Comparison of ENCODE assay signal across 7 cellular contexts in the genomic region with DNA sequence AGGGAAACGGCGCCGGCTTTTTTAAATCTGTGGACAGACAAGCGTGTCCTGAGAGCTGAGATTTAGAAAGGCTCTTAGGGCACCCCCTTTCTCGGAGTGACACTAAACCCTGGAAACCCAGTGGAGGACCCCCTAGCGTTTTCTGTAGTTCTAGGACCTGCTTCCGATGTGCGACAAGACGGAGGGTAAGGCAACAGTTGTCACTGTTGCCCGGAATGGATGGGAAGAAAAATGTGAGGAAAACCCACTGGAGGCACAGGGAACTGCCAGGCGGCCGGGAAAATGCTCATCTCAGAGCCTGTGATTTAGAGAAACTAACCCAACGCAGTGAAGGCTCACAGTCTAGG. TPM values are rescaled to one million over a fixed set of nuclear protein-coding genes. Genes with fewer than 3 reads are reported as not detected.
DNase-seq lines count a peak whose midpoint lies in the region; ATAC-seq, FAIRE-seq and TF ChIP-seq lines count a peak whose summit lies in the region.

No MANE protein-coding gene starts in this region.

- peak overlapping the region; percentile 75 for H3K4me3 Mint-ChIP-seq in WTC11

- H3K27ac ChIP-seq in small intestine (ENCODE audit: low read depth in 1 of 2, low read length in 1 of 2), result peak overlapping the region; percentile 88 to 96

- no peaks in the 10 kb centered on the region for H3K27me3 ChIP-seq in small intestine (ENCODE audit: control insufficient read depth in 2 of 2, insufficient read depth in 2 of 2, low read length in 2 of 2)

- H3K27me3 Mint-ChIP-seq in WTC11 (ENCODE audit: low read depth), result peaks cover 41% of the 10 kb centered on the region

- H3K9me3 Mint-ChIP-seq in WTC11, result no peaks in the 10 kb centered on the region

- ATAC-seq in WTC11, result peak; percentile 17

- H3K4me3 ChIP-seq in GM12865 (ENCODE audit: low read depth, low read length) (peak overlapping the region; percentile 64), LNCaP clone FGC (ENCODE audit: low read depth, low read length) (peak overlapping the region; percentile 80), small intestine (ENCODE audit: low read depth in 1 of 2, low read length in 2 of 2) (peak overlapping the region; percentile 73 to 83)

- no peak for TF ChIP-seq CTCF in GM12865 (IDR thresholded peaks at IDR 0.05; ENCODE audit: insufficient read depth, low read depth, low read length, missing control alignments)
- 0 out of 2 replicates have a peak, but pooled peaks have one; percentile 5 for TF ChIP-seq CTCF in LNCaP clone FGC (IDR thresholded peaks at IDR 0.05; ENCODE audit: control insufficient read depth, extremely low read depth, insufficient read depth)
- TF ChIP-seq CTCF in WTC11 (IDR thresholded peaks at IDR 0.05), result no peak

- DNase-seq in GM12865 (ENCODE audit: low read depth) (no peak), LNCaP clone FGC (ENCODE audit: low read depth) (no peak), WTC11 (ENCODE audit: low spot score) (no peak), hepatic stellate cell (ENCODE audit: low spot score) (peak; percentile 53), small intestine (no peak), SKM-1 (lab: John Stamatoyannopoulos, UW; ENCODE audit: unreplicated experiment) (no peak), OCI-M2 (lab: John Stamatoyannopoulos, UW; ENCODE audit: unreplicated experiment) (no peak)

- peak overlapping the region; percentile 88 for H3K27ac Mint-ChIP-seq in WTC11

- CTCF ChIA-PET in WTC11 (lab: Charles Lee), result interaction anchor here (0.7 to 1.5 kb wide), 12 partner anchors 124 to 482 kb away, joined by 3 to 10 read pairs (median 4); no protein-coding TSS in a partner anchor

- POLR2A ChIA-PET in WTC11 (lab: Charles Lee), result interaction anchor here (1.0 to 1.2 kb wide), 3 partner anchors 10 to 482 kb away, joined by 3 to 5 read pairs (median 4); a partner anchor contains a TSS

- WGBS in small intestine, 3 donors, result 2 to 4% (median 3%) methylated on average over 13 of the region's 13 CpGs

- H3K36me3 Mint-ChIP-seq in WTC11, result peaks cover 71% of the 10 kb centered on the region

- H3K36me3 ChIP-seq in small intestine (ENCODE audit: control insufficient read depth in 2 of 2, insufficient read depth in 2 of 2, low read length in 2 of 2), result peaks cover 15 to 16% of the 10 kb centered on the region in 2 donors

- no peaks in the 10 kb centered on the region for H3K9me3 ChIP-seq in small intestine (ENCODE audit: control insufficient read depth, low read depth)

- H3K4me1 ChIP-seq in small intestine (ENCODE audit: control insufficient read depth in 2 of 2, insufficient read depth in 1 of 2, low read depth in 1 of 2, low read length in 1 of 2), result peaks cover 2 to 12% of the 10 kb centered on the region in 2 donors

- peaks cover 28% of the 10 kb centered on the region for H3K4me1 Mint-ChIP-seq in WTC11

- no peak for FAIRE-seq in small intestine (lab: Jason Lieb, UNC)

TF ChIP-seq in WTC11, 78 proteins besides CTCF, POLR2A, EP300 and RAD21:
- TF ChIP-seq, protein P1, sequence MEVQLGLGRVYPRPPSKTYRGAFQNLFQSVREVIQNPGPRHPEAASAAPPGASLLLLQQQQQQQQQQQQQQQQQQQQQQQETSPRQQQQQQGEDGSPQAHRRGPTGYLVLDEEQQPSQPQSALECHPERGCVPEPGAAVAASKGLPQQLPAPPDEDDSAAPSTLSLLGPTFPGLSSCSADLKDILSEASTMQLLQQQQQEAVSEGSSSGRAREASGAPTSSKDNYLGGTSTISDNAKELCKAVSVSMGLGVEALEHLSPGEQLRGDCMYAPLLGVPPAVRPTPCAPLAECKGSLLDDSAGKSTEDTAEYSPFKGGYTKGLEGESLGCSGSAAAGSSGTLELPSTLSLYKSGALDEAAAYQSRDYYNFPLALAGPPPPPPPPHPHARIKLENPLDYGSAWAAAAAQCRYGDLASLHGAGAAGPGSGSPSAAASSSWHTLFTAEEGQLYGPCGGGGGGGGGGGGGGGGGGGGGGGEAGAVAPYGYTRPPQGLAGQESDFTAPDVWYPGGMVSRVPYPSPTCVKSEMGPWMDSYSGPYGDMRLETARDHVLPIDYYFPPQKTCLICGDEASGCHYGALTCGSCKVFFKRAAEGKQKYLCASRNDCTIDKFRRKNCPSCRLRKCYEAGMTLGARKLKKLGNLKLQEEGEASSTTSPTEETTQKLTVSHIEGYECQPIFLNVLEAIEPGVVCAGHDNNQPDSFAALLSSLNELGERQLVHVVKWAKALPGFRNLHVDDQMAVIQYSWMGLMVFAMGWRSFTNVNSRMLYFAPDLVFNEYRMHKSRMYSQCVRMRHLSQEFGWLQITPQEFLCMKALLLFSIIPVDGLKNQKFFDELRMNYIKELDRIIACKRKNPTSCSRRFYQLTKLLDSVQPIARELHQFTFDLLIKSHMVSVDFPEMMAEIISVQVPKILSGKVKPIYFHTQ (CRISPR knock-in tag; IDR thresholded peaks at IDR 0.05), result no peak
- TF ChIP-seq ZNF263 (CRISPR knock-in tag; IDR thresholded peaks at IDR 0.05; ENCODE audit: low read depth) (no peak), ATF1 (CRISPR knock-in tag; IDR thresholded peaks at IDR 0.05) (no peak), TEAD4 (CRISPR knock-in tag; IDR thresholded peaks at IDR 0.05) (no peak), ZBTB21 (CRISPR knock-in tag; IDR thresholded peaks at IDR 0.05; ENCODE audit: borderline replicate concordance) (no peak)
- TF ChIP-seq, protein P2, sequence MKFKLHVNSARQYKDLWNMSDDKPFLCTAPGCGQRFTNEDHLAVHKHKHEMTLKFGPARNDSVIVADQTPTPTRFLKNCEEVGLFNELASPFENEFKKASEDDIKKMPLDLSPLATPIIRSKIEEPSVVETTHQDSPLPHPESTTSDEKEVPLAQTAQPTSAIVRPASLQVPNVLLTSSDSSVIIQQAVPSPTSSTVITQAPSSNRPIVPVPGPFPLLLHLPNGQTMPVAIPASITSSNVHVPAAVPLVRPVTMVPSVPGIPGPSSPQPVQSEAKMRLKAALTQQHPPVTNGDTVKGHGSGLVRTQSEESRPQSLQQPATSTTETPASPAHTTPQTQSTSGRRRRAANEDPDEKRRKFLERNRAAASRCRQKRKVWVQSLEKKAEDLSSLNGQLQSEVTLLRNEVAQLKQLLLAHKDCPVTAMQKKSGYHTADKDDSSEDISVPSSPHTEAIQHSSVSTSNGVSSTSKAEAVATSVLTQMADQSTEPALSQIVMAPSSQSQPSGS (CRISPR knock-in tag; IDR thresholded peaks at IDR 0.05; ENCODE audit: borderline replicate concordance, low read depth), result no peak

RNA-seq across cellular contexts. Expression of a gene that starts 0.6 kb away (rescaled TPM):
- total RNA-seq in WTC11 (2021), result 41.1 to 44.8 TPM (median 43.0 TPM) in 3 replicates
- 10 to 100 TPM; 49.6 to 73.8 (median 65.8) TPM for polyA plus RNA-seq in small intestine

RNA-seq across cellular contexts. Expression of a gene that starts 9.9 kb away (rescaled TPM):
- 46.9 to 48.7 TPM (median 47.0 TPM) in 3 replicates for total RNA-seq in WTC11 (2021)
- polyA plus RNA-seq in small intestine, result 100 to 1,000 TPM in 2 of 3 donors, 10 to 100 TPM in 1; 74.3 to 120 (median 114) TPM

RNA-seq across cellular contexts. Expression of a gene that starts 13.5 kb away (rescaled TPM):
- total RNA-seq in WTC11 (2021), result not detected in 3 replicates
- under 1 TPM in 1 of 3 donors, not detected in 2; 0.01 TPM for polyA plus RNA-seq in small intestine

RNA-seq across cellular contexts. Expression of a gene that starts 25.6 kb away (rescaled TPM):
- 26.3 to 36.2 TPM (median 32.4 TPM) in 3 replicates for total RNA-seq in WTC11 (2021)
- 100 to 1,000 TPM; 180 to 277 (median 185) TPM for polyA plus RNA-seq in small intestine

RNA-seq across cellular contexts. Expression of a gene that starts 51.6 kb away (rescaled TPM):
- 53.0 to 66.9 TPM (median 57.6 TPM) in 3 replicates for total RNA-seq in WTC11 (2021)
- 10 to 100 TPM; 29.5 to 45.2 (median 44.4) TPM for polyA plus RNA-seq in small intestine
